In genomic region chr18:49319590-49319989, GRCh38 we compare ENCODE assay signal across 1 cellular context.
TF ChIP-seq lines count a peak whose summit lies in the region.

No MANE protein-coding gene starts in this region.

TF ChIP-seq in H1, 55 proteins besides CTCF, POLR2A, EP300 and RAD21:
- no peak for TF ChIP-seq MAFK (IDR thresholded peaks at IDR 0.05; ENCODE audit: low read depth, low read length)
- TF ChIP-seq CREB1 (IDR thresholded peaks at IDR 0.05), result no peak
- no peak for TF ChIP-seq GTF2F1 (IDR thresholded peaks at IDR 0.05; ENCODE audit: borderline replicate concordance, low read depth, low read length)
- TF ChIP-seq SP4 (IDR thresholded peaks at IDR 0.05; ENCODE audit: low read length), result no peak
- TF ChIP-seq SRF (IDR thresholded peaks at IDR 0.05; ENCODE audit: low read depth, low read length), result no peak
- TF ChIP-seq CHD2 (IDR thresholded peaks at IDR 0.05; ENCODE audit: low read length), result no peak
- TF ChIP-seq BCL11A (IDR thresholded peaks at IDR 0.05; ENCODE audit: low read depth in 2 of 2, low read length in 2 of 2), result no peak
- TF ChIP-seq CBX8 (IDR thresholded peaks at IDR 0.05; ENCODE audit: borderline replicate concordance, low read depth, low read length), result no peak
- no peak for TF ChIP-seq POU5F1 (IDR thresholded peaks at IDR 0.05; ENCODE audit: low read depth, low read length)
- TF ChIP-seq CHD1 (IDR thresholded peaks at IDR 0.05; ENCODE audit: low read depth, low read length), result no peak
- TF ChIP-seq EGR1 (IDR thresholded peaks at IDR 0.05; ENCODE audit: borderline replicate concordance, low read depth, low read length), result no peak
- no peak for TF ChIP-seq HDAC2 (IDR thresholded peaks at IDR 0.05; ENCODE audit: borderline replicate concordance in 1 of 2, low read depth in 2 of 2, low read length in 2 of 2)
- no peak for TF ChIP-seq USF2 (IDR thresholded peaks at IDR 0.05; ENCODE audit: low read length)
- TF ChIP-seq SP1 (IDR thresholded peaks at IDR 0.05; ENCODE audit: low read depth, low read length), result no peak
- TF ChIP-seq CBX5 (IDR thresholded peaks at IDR 0.05; ENCODE audit: low read depth, low read length), result no peak
- TF ChIP-seq YY1 (IDR thresholded peaks at IDR 0.05; ENCODE audit: low read depth, low read length), result no peak
- no peak for TF ChIP-seq KDM4A (IDR thresholded peaks at IDR 0.05; ENCODE audit: low read depth, low read length, severe bottlenecking)
- TF ChIP-seq RXRA (IDR thresholded peaks at IDR 0.05; ENCODE audit: insufficient read depth, low read depth, low read length), result no peak
TF ChIP-seq in H1: peak in this region for 0.
